In the genomic region with DNA sequence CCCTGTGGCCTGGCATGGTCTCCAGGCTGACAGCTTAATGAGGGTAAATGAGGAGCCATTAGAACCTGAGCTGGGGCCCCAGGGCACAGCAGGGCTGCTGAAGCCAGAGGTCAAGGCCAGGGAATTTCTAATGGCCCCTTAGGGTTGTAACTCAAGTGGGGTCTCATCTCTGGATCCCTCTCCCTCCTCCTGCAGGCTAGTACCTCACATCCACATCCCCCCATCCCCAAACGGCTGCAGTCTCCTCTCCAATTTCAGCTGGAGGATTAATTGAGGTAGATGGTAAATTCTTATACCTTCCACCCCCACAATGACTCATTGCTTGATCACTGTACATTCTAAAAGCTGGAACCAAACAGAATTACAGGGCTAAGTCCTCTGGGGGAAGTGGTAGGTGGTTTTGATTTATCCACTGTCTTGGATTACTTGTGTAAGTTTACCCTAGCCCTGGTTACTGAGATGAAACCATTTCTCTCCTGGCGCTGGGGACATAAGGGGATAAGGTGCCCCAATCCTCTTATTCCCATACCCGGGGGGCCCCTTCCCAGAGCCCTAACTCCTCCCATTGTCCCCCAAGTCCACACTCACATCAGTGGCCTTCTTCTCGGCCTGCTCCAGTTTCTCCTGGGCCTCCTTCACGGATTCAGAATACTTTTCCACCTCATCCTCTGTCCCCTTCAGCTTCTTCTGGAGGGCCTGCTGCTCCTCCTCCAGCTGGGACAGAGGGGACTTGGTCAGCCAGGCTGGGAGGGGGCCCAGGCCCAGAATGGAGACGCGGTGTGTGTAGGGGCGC, we compare ENCODE assay signal across 9 cellular contexts. TPM values are rescaled to one million over a fixed set of nuclear protein-coding genes. Genes with fewer than 3 reads are reported as not detected.
A peak's percentile ranks its signal among the peaks of the same experiment; 100 is the strongest.
DNase-seq lines count a peak whose midpoint lies in the region; ATAC-seq, FAIRE-seq and TF ChIP-seq lines count a peak whose summit lies in the region.
"Had no signal": no experiment of that assay in that cellular context is flagged by ENCODE, and none has a peak within 500 bp of the region (broad histone marks: within the 10 kb centered on the region; RNA-seq: fewer than 3 reads in every experiment).

No MANE protein-coding gene starts in this region.

- SMC1A ChIA-PET in GM12878 (lab: Charles Lee; ENCODE audit: uncharacterized antibody, unreplicated experiment), result interaction anchor here (0.8 to 2.0 kb wide), 3 partner anchors 8 to 20 kb away, joined by 3 to 7 read pairs (median 5); no protein-coding TSS in a partner anchor

- 68% methylated on average over 8 of the region's 8 CpGs for WGBS in GM12878 (ENCODE audit: insufficient coverage, insufficient replicate concordance, low lambda C conversion rate, missing lambda C conversion rate)
- 90% methylated on average over 8 of the region's 8 CpGs for WGBS in right lobe of liver (ENCODE audit: insufficient coverage, low coverage, low lambda C conversion rate, missing lambda C conversion rate)
- WGBS in upper lobe of left lung, 2 donors, result 77 to 79% methylated on average over 8 of the region's 8 CpGs

- H3K79me2 ChIP-seq in GM12878 (ENCODE audit: control insufficient read depth, insufficient read depth, low read length), result no peaks in the 10 kb centered on the region; the same call in 1 of the 2 replicates

- H3K4me1 ChIP-seq in HUES6 (ENCODE audit: control insufficient read depth, insufficient read depth, low read length) (peaks cover 15% of the 10 kb centered on the region; the same call in 1 of the 2 replicates), GM12878 (ENCODE audit: control insufficient read depth, insufficient read depth, low read length) (peaks cover 3% of the 10 kb centered on the region; the same call in 1 of the 2 replicates), right lobe of liver (peaks cover 0 to 2% (median 0%) of the 10 kb centered on the region in 4 donors), upper lobe of left lung (peaks cover 3 to 26% (median 15%) of the 10 kb centered on the region in 4 donors)

- TF ChIP-seq RAD21 in GM12878 (IDR thresholded peaks at IDR 0.05; ENCODE audit: insufficient read depth, low read depth, low read length), result no peak

- no peak for TF ChIP-seq EP300 in GM12878 (IDR thresholded peaks at IDR 0.05; ENCODE audit: borderline replicate concordance in 1 of 2, control insufficient read depth in 1 of 2, low read depth in 2 of 2, low read length in 2 of 2)
- TF ChIP-seq EP300 in upper lobe of left lung (IDR thresholded peaks at IDR 0.05), result no peak

- in situ Hi-C loops in GM12878 (cut with MboI), result no loop called here

- intact Hi-C loops in GM12878 (cut with micrococcal nuclease; ENCODE audit: unreplicated experiment), result no loop called here
- intact Hi-C loops in right lobe of liver (cut with DNase I), result no loop called here

- H3K4me3 ChIP-seq in AG09309 (ENCODE audit: control insufficient read depth, low read depth, low read length) (peak overlapping the region; percentile 81), HUES6 (ENCODE audit: low read depth, low read length) (peak overlapping the region; percentile 91), GM12878 (peak overlapping the region; percentile 36; the same call in 1 of the 2 replicates), right lobe of liver (peak overlapping the region in 2 of 3 donors; percentile 26 to 29), upper lobe of left lung (peak overlapping the region in 3 of 4 donors; percentile 64 to 75 (median 72))

- RAD21 ChIA-PET in GM12878 (lab: Charles Lee; ENCODE audit: unreplicated experiment), result interaction anchor here (0.7 kb wide), 1 partner anchor 24 kb away, joined by 3 read pairs; a partner anchor contains a TSS

- peak overlapping the region; percentile 90 for H3K4me2 ChIP-seq in GM12878 (ENCODE audit: control insufficient read depth, insufficient read depth)

- H2AFZ ChIP-seq in GM12878 (ENCODE audit: control insufficient read depth, low read depth, low read length), result no peak overlapping the region

- H3K9ac ChIP-seq in HUES6 (ENCODE audit: low read length) (peak overlapping the region; percentile 88), GM12878 (ENCODE audit: control insufficient read depth, insufficient read depth, low read length) (peak overlapping the region; percentile 14; the same call in 1 of the 2 replicates)

- TF ChIP-seq CTCF in AG09309 (IDR thresholded peaks at IDR 0.05; ENCODE audit: control insufficient read depth, insufficient read depth, low read depth, low read length, missing control alignments) (no peak), GM12878 (IDR thresholded peaks at IDR 0.05 in 2 of 3, conservative IDR thresholded peaks at IDR 0.05 in 1 of 3; ENCODE audit: control insufficient read depth in 2 of 3, extremely low read depth in 1 of 3, insufficient read depth in 1 of 3, low read depth in 3 of 3, low read length in 3 of 3) (no peak), right lobe of liver (IDR thresholded peaks at IDR 0.05) (no peak), upper lobe of left lung (IDR thresholded peaks at IDR 0.05) (no peak)

- no peaks in the 10 kb centered on the region for H4K20me1 ChIP-seq in GM12878 (ENCODE audit: control insufficient read depth, insufficient read depth)

- ATAC-seq in GM12878 (0 out of 3 replicates have a peak, but pooled peaks have one; percentile 11), right lobe of liver (peak in 1 of 4 donors; percentile 36), upper lobe of left lung (ENCODE audit: low FRiP score in 2 of 2) (no peak), HG02840 (IDR thresholded peaks at IDR 0.05; ENCODE audit: low FRiP score, unreplicated experiment) (no peak), HG02870 (IDR thresholded peaks at IDR 0.05; ENCODE audit: unreplicated experiment) (no peak), HG02623 (IDR thresholded peaks at IDR 0.05; ENCODE audit: unreplicated experiment) (no peak)

- CTCF ChIA-PET in GM12878 (lab: Yijun Ruan, JAX), result interaction anchor here (1.0 to 15.2 kb wide), 6 partner anchors 8 to 137 kb away, joined by 3 to 227 read pairs (median 5); a partner anchor contains a TSS

- H3K36me3 ChIP-seq in HUES6 (ENCODE audit: control insufficient read depth, insufficient read depth, low read length), result peaks cover 49% of the 10 kb centered on the region
- no peaks in the 10 kb centered on the region for H3K36me3 ChIP-seq in GM12878 (ENCODE audit: control insufficient read depth in 2 of 2, insufficient read depth in 2 of 2, low read length in 1 of 2)
- no peaks in the 10 kb centered on the region for H3K36me3 ChIP-seq in right lobe of liver
- peaks cover 0 to 20% (median 11%) of the 10 kb centered on the region in 4 donors for H3K36me3 ChIP-seq in upper lobe of left lung

- POLR2A ChIA-PET in GM12878 (lab: Charles Lee), result interaction anchor here (0.6 to 1.4 kb wide), 4 partner anchors 7 to 60 kb away, joined by 3 to 6 read pairs (median 4); a partner anchor contains a TSS

- TSS peak; percentile 57 for BruUV-seq in GM12878 (replicated peaks; lab: Mats Ljungman, UMichigan)

- H3K27ac ChIP-seq in HUES6 (ENCODE audit: low read depth, low read length) (no peak overlapping the region; the same call in 1 of the 2 replicates), GM12878 (ENCODE audit: control insufficient read depth, insufficient read depth) (no peak overlapping the region), right lobe of liver (peak overlapping the region in 1 of 3 donors; percentile 33), upper lobe of left lung (peak overlapping the region; percentile 77 to 93 (median 89))

- no peak for FAIRE-seq in GM12878 (lab: Jason Lieb, UNC)

- DNase-seq in AG09309 (ENCODE audit: low read depth) (no peak), GM12878 (ENCODE audit: low read depth, low spot score) (no peak), right lobe of liver (no peak), upper lobe of left lung (no peak)

- no peaks in the 10 kb centered on the region for H3K27me3 ChIP-seq in HUES6 (ENCODE audit: control insufficient read depth, insufficient read depth, low read length)
- H3K27me3 ChIP-seq in GM12878 (replicated peaks in 1 of 2; ENCODE audit: control insufficient read depth in 2 of 2, insufficient read depth in 2 of 2, low read length in 1 of 2), result no peaks in the 10 kb centered on the region; a peak in 1 of 4 replicates
- H3K27me3 ChIP-seq in right lobe of liver, result no peaks in the 10 kb centered on the region
- no peaks in the 10 kb centered on the region for H3K27me3 ChIP-seq in upper lobe of left lung

- TF ChIP-seq POLR2A in GM12878 (IDR thresholded peaks at IDR 0.05; ENCODE audit: low read depth, low read length) (no peak), right lobe of liver (IDR thresholded peaks at IDR 0.05) (no peak), upper lobe of left lung (IDR thresholded peaks at IDR 0.05) (no peak)

- H3K9me3 ChIP-seq in HUES6 (ENCODE audit: control insufficient read depth, insufficient read depth, low read depth, low read length), result no peaks in the 10 kb centered on the region
- no peaks in the 10 kb centered on the region for H3K9me3 ChIP-seq in GM12878 (replicated peaks; ENCODE audit: control insufficient read depth, insufficient read depth, low read length)
- no peaks in the 10 kb centered on the region for H3K9me3 ChIP-seq in right lobe of liver
- no peaks in the 10 kb centered on the region for H3K9me3 ChIP-seq in upper lobe of left lung

RNA-seq across cellular contexts. Expression of a gene that starts 1.0 kb away (rescaled TPM):
- 6.3 and 8.9 TPM in 2 replicates for total RNA-seq in GM12878 (2013; cell fraction: nucleolus; rRNA removed)
- total RNA-seq in GM12878 (2014; rRNA removed), result 0.65 and 1.7 TPM in 2 replicates
- 0.81 and 0.88 TPM in 2 replicates for total RNA-seq in GM12878 (2014; rRNA removed; fragmentation: Illumina TruSeq; extraction: Trizol)
- 2.4 and 3.9 TPM in 2 replicates for total RNA-seq in GM12878 (2021)
- 3.6 TPM for polyA plus RNA-seq in GM12878 (2011; ENCODE audit: low read depth)
- polyA plus RNA-seq in GM12878 (2011; rRNA removed), result 8.7 and 9.3 TPM in 2 replicates
- polyA plus RNA-seq in GM12878 (2011; cell fraction: cytosol; rRNA removed), result 5.4 and 6.4 TPM in 2 replicates
- polyA plus RNA-seq in GM12878 (2011; cell fraction: nucleus; rRNA removed), result 28.6 and 30.5 TPM in 2 replicates
- 7.0 and 7.5 TPM in 2 replicates for polyA plus RNA-seq in GM12878 (2012)
- polyA plus RNA-seq in GM12878 (2014; fragmentation: Illumina TruSeq; extraction: Trizol), result 0.59 and 0.71 TPM in 2 replicates
- under 1 TPM; 0.11 to 0.13 TPM for polyA plus RNA-seq in GM12878 (2014; fragmentation: Nextera tagmentation; extraction: Ambion mirVana)
- 2.3 and 2.5 TPM in 2 replicates for polyA plus RNA-seq in GM12878 (2014; rRNA removed)
- 1 to 10 TPM in 1 of 2 experiments, under 1 TPM in 1; 0.83 to 1.3 TPM for polyA plus RNA-seq in GM12878 (2016; fragmentation: Nextera tagmentation; extraction: Ambion mirVana)
- 1.4 and 2.5 TPM in 2 replicates for polyA minus RNA-seq in GM12878 (2011; rRNA and poly(A)+ RNA removed)
- polyA minus RNA-seq in GM12878 (2011; cell fraction: cytosol; rRNA and poly(A)+ RNA removed), result 6.1 and 6.4 TPM in 2 replicates
- 2.1 and 4.5 TPM in 2 replicates for polyA minus RNA-seq in GM12878 (2011; cell fraction: nucleus; rRNA and poly(A)+ RNA removed)
- 10 to 100 TPM in 4 of 6 experiments, 1 to 10 TPM in 2; 4.7 to 23.3 (median 12.4) TPM for total RNA-seq in right lobe of liver
- 100 to 1,000 TPM in 5 of 6 donors, 10 to 100 TPM in 1; 89.3 to 265 (median 214) TPM for total RNA-seq in upper lobe of left lung

RNA-seq across cellular contexts. Expression of a gene that starts 15.0 kb away (rescaled TPM):
- total RNA-seq in GM12878 (2013; cell fraction: nucleolus; rRNA removed), result 1.7 and 3.2 TPM in 2 replicates
- total RNA-seq in GM12878 (2014; rRNA removed) (2.7 and 5.8 TPM in 2 replicates), GM12878 (2014; rRNA removed; fragmentation: Illumina TruSeq; extraction: Trizol) (0.89 and 1.3 TPM in 2 replicates), GM12878 (2021) (4.0 TPM in 2 replicates), right lobe of liver (1 to 10 TPM in 1 of 6 experiments, under 1 TPM in 4, not detected in 1; 0.64 to 1.6 (median 0.93) TPM), upper lobe of left lung (under 1 TPM in 2 of 6 donors, not detected in 4; 0.14 to 0.24 TPM)
- 3.7 TPM for polyA plus RNA-seq in GM12878 (2011; ENCODE audit: low read depth)
- polyA plus RNA-seq in GM12878 (2011; rRNA removed) (4.7 and 6.6 TPM in 2 replicates), GM12878 (2014; fragmentation: Illumina TruSeq; extraction: Trizol) (0.68 and 1.2 TPM in 2 replicates), GM12878 (2014; fragmentation: Nextera tagmentation; extraction: Ambion mirVana) (1 to 10 TPM in 1 of 2 experiments, under 1 TPM in 1; 0.79 to 1.2 TPM), GM12878 (2014; rRNA removed) (1.2 and 2.6 TPM in 2 replicates), GM12878 (2016; fragmentation: Nextera tagmentation; extraction: Ambion mirVana) (under 1 TPM; 0.53 to 0.74 TPM)
- 4.1 and 7.5 TPM in 2 replicates for polyA plus RNA-seq in GM12878 (2011; cell fraction: cytosol; rRNA removed)
- polyA plus RNA-seq in GM12878 (2011; cell fraction: nucleus; rRNA removed), result 2.9 and 8.5 TPM in 2 replicates
- polyA plus RNA-seq in GM12878 (2012), result 3.2 and 5.9 TPM in 2 replicates
- polyA minus RNA-seq in GM12878 (2011; rRNA and poly(A)+ RNA removed), result 1.8 and 3.1 TPM in 2 replicates
- 3.3 and 4.8 TPM in 2 replicates for polyA minus RNA-seq in GM12878 (2011; cell fraction: cytosol; rRNA and poly(A)+ RNA removed)
- polyA minus RNA-seq in GM12878 (2011; cell fraction: nucleus; rRNA and poly(A)+ RNA removed), result 0.48 and 0.60 TPM in 2 replicates
- total RNA-seq: glomerular endothelial cell had no signal

RNA-seq across cellular contexts. Expression of a gene that starts 23.8 kb away (rescaled TPM):
- total RNA-seq in GM12878 (2013; cell fraction: nucleolus; rRNA removed), result 9.9 and 10.8 TPM in 2 replicates
- total RNA-seq in GM12878 (2014; rRNA removed) (6.6 and 7.6 TPM in 2 replicates), GM12878 (2014; rRNA removed; fragmentation: Illumina TruSeq; extraction: Trizol) (8.0 and 8.2 TPM in 2 replicates), GM12878 (2021) (12.4 and 14.1 TPM in 2 replicates), right lobe of liver (1 to 10 TPM in 1 of 6 experiments, under 1 TPM in 5; 0.11 to 3.6 (median 0.43) TPM), upper lobe of left lung (1 to 10 TPM in 2 of 6 donors, under 1 TPM in 3, not detected in 1; 0.30 to 1.1 (median 0.37) TPM)
- polyA plus RNA-seq in GM12878 (2011; ENCODE audit: low read depth), result 16.4 TPM
- polyA plus RNA-seq in GM12878 (2011; rRNA removed) (10.8 and 12.3 TPM in 2 replicates), GM12878 (2014; fragmentation: Illumina TruSeq; extraction: Trizol) (12.4 and 15.2 TPM in 2 replicates), GM12878 (2014; fragmentation: Nextera tagmentation; extraction: Ambion mirVana) (1 to 10 TPM; 2.0 to 5.0 TPM), GM12878 (2014; rRNA removed) (14.8 TPM in 2 replicates), GM12878 (2016; fragmentation: Nextera tagmentation; extraction: Ambion mirVana) (10 to 100 TPM; 25.3 to 28.9 TPM)
- 13.5 and 13.9 TPM in 2 replicates for polyA plus RNA-seq in GM12878 (2011; cell fraction: cytosol; rRNA removed)
- 25.2 and 38.3 TPM in 2 replicates for polyA plus RNA-seq in GM12878 (2011; cell fraction: nucleus; rRNA removed)
- 4.5 and 7.6 TPM in 2 replicates for polyA plus RNA-seq in GM12878 (2012)
- polyA minus RNA-seq in GM12878 (2011; rRNA and poly(A)+ RNA removed), result 14.3 and 15.0 TPM in 2 replicates
- polyA minus RNA-seq in GM12878 (2011; cell fraction: cytosol; rRNA and poly(A)+ RNA removed), result 5.8 and 6.3 TPM in 2 replicates
- 27.9 and 30.0 TPM in 2 replicates for polyA minus RNA-seq in GM12878 (2011; cell fraction: nucleus; rRNA and poly(A)+ RNA removed)

RNA-seq across cellular contexts. Expression of a gene that starts 30.7 kb away (rescaled TPM):
- 6.3 and 7.0 TPM in 2 replicates for total RNA-seq in GM12878 (2013; cell fraction: nucleolus; rRNA removed)
- total RNA-seq in GM12878 (2014; rRNA removed), result 9.4 and 13.2 TPM in 2 replicates
- 6.2 and 6.3 TPM in 2 replicates for total RNA-seq in GM12878 (2014; rRNA removed; fragmentation: Illumina TruSeq; extraction: Trizol)
- total RNA-seq in GM12878 (2021), result 10.6 and 11.8 TPM in 2 replicates
- 4.9 TPM for polyA plus RNA-seq in GM12878 (2011; ENCODE audit: low read depth)
- polyA plus RNA-seq in GM12878 (2011; rRNA removed), result 8.6 and 10.5 TPM in 2 replicates
- 8.7 and 13.0 TPM in 2 replicates for polyA plus RNA-seq in GM12878 (2011; cell fraction: cytosol; rRNA removed)
- polyA plus RNA-seq in GM12878 (2011; cell fraction: nucleus; rRNA removed), result 9.3 and 11.8 TPM in 2 replicates
- polyA plus RNA-seq in GM12878 (2012), result 11.4 and 12.6 TPM in 2 replicates
- 5.9 and 6.7 TPM in 2 replicates for polyA plus RNA-seq in GM12878 (2014; fragmentation: Illumina TruSeq; extraction: Trizol)
- polyA plus RNA-seq in GM12878 (2014; fragmentation: Nextera tagmentation; extraction: Ambion mirVana), result under 1 TPM; 0.19 to 0.90 TPM
- 14.3 and 16.0 TPM in 2 replicates for polyA plus RNA-seq in GM12878 (2014; rRNA removed)
- polyA plus RNA-seq in GM12878 (2016; fragmentation: Nextera tagmentation; extraction: Ambion mirVana), result 10 to 100 TPM; 15.6 to 18.3 TPM
- 3.4 and 6.7 TPM in 2 replicates for polyA minus RNA-seq in GM12878 (2011; rRNA and poly(A)+ RNA removed)
- polyA minus RNA-seq in GM12878 (2011; cell fraction: cytosol; rRNA and poly(A)+ RNA removed), result 2.3 and 3.1 TPM in 2 replicates
- polyA minus RNA-seq in GM12878 (2011; cell fraction: nucleus; rRNA and poly(A)+ RNA removed), result 2.8 and 4.1 TPM in 2 replicates
- 10 to 100 TPM; 10.0 to 24.2 (median 15.3) TPM for total RNA-seq in right lobe of liver
- total RNA-seq in upper lobe of left lung, result 10 to 100 TPM; 17.8 to 49.4 (median 35.1) TPM

RNA-seq across cellular contexts. Expression of a gene that starts 30.9 kb away (rescaled TPM):
- total RNA-seq in GM12878 (2013; cell fraction: nucleolus; rRNA removed), result 15,728 and 37,247 TPM in 2 replicates
- total RNA-seq in GM12878 (2014; rRNA removed) (34,892 and 42,450 TPM in 2 replicates), GM12878 (2014; rRNA removed; fragmentation: Illumina TruSeq; extraction: Trizol) (6,746 and 12,076 TPM in 2 replicates), GM12878 (2021) (18,533 and 18,901 TPM in 2 replicates), right lobe of liver (over 10,000 TPM in 2 of 6 experiments, 1,000 to 10,000 TPM in 4; 1,534 to 17,791 (median 6,650) TPM), upper lobe of left lung (over 10,000 TPM in 2 of 6 donors, 1,000 to 10,000 TPM in 3, 100 to 1,000 TPM in 1; 886 to 22,003 (median 3,451) TPM)
- not detected for polyA plus RNA-seq in GM12878 (2011; ENCODE audit: low read depth)
- polyA plus RNA-seq in GM12878 (2011; rRNA removed) (3.8 and 12.0 TPM in 2 replicates), GM12878 (2014; fragmentation: Illumina TruSeq; extraction: Trizol) (not detected in 2 replicates), GM12878 (2014; fragmentation: Nextera tagmentation; extraction: Ambion mirVana) (not detected), GM12878 (2014; rRNA removed) (760 and 1,065 TPM in 2 replicates), GM12878 (2016; fragmentation: Nextera tagmentation; extraction: Ambion mirVana) (10 to 100 TPM in 1 of 2 experiments, not detected in 1; 13.3 TPM)
- 152 TPM in 1 of 2 replicates, not detected in the other for polyA plus RNA-seq in GM12878 (2011; cell fraction: cytosol; rRNA removed)
- 4,598 and 4,771 TPM in 2 replicates for polyA plus RNA-seq in GM12878 (2011; cell fraction: nucleus; rRNA removed)
- 62.9 TPM in 1 of 2 replicates, not detected in the other for polyA plus RNA-seq in GM12878 (2012)
- polyA minus RNA-seq in GM12878 (2011; rRNA and poly(A)+ RNA removed), result 9,902 and 51,214 TPM in 2 replicates
- polyA minus RNA-seq in GM12878 (2011; cell fraction: cytosol; rRNA and poly(A)+ RNA removed), result 10,750 and 21,317 TPM in 2 replicates
- 140,969 and 152,974 TPM in 2 replicates for polyA minus RNA-seq in GM12878 (2011; cell fraction: nucleus; rRNA and poly(A)+ RNA removed)

Comparison
In these comparisons a context has a peak if more than half of its experiments do, and no peak if none do; other contexts are left out.
1. H3K4me3 ChIP-seq: peak in every context shown above with its lines; median percentile 91 in HUES6; 81 in AG09309; 72 in upper lobe of left lung; 36 in GM12878; 28 in right lobe of liver.
2. H3K27ac ChIP-seq: peak in upper lobe of left lung (4 of 4); none in HUES6 (single experiment) and GM12878 (single experiment).